In the genomic region with DNA sequence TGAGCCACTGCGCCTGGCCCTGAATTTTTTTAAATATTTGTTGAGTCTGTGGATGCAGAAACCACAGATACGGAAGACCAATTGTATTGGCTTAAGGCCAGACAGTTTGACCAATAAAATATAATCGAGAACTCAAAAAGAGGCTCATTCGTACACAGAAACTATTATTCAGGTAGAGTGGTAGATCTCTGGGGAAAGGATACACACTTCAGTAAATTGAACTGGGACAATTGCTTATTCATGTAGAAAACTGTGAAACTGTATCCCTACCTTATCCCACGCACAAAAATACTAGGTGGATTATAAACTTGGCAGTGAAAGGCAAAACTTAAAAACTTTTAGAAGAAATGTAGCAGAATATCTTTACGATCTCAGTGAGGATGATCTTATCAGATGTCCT, we compare ENCODE assay signal across 1 cellular context.
TF ChIP-seq lines count a peak whose summit lies in the region.

No MANE protein-coding gene starts in this region.

TF ChIP-seq in HEK293, 187 proteins besides CTCF, POLR2A, EP300 and RAD21 (continued from another document and continues in another):
- TF ChIP-seq, protein P1, sequence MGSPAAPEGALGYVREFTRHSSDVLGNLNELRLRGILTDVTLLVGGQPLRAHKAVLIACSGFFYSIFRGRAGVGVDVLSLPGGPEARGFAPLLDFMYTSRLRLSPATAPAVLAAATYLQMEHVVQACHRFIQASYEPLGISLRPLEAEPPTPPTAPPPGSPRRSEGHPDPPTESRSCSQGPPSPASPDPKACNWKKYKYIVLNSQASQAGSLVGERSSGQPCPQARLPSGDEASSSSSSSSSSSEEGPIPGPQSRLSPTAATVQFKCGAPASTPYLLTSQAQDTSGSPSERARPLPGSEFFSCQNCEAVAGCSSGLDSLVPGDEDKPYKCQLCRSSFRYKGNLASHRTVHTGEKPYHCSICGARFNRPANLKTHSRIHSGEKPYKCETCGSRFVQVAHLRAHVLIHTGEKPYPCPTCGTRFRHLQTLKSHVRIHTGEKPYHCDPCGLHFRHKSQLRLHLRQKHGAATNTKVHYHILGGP (tag by site-specific recombination; IDR thresholded peaks at IDR 0.05), result no peak
- TF ChIP-seq, protein P2, sequence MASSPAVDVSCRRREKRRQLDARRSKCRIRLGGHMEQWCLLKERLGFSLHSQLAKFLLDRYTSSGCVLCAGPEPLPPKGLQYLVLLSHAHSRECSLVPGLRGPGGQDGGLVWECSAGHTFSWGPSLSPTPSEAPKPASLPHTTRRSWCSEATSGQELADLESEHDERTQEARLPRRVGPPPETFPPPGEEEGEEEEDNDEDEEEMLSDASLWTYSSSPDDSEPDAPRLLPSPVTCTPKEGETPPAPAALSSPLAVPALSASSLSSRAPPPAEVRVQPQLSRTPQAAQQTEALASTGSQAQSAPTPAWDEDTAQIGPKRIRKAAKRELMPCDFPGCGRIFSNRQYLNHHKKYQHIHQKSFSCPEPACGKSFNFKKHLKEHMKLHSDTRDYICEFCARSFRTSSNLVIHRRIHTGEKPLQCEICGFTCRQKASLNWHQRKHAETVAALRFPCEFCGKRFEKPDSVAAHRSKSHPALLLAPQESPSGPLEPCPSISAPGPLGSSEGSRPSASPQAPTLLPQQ (tag by site-specific recombination; IDR thresholded peaks at IDR 0.05), result no peak
- TF ChIP-seq GLIS1 (tag by site-specific recombination; IDR thresholded peaks at IDR 0.05), result 0 out of 2 replicates have a peak, but pooled peaks have one; percentile 27
- TF ChIP-seq, protein P3, sequence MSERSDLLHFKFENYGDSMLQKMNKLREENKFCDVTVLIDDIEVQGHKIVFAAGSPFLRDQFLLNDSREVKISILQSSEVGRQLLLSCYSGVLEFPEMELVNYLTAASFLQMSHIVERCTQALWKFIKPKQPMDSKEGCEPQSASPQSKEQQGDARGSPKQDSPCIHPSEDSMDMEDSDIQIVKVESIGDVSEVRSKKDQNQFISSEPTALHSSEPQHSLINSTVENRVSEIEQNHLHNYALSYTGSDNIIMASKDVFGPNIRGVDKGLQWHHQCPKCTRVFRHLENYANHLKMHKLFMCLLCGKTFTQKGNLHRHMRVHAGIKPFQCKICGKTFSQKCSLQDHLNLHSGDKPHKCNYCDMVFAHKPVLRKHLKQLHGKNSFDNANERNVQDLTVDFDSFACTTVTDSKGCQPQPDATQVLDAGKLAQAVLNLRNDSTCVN (tag by site-specific recombination; optimal IDR thresholded peaks at IDR 0.05), result no peak
- TF ChIP-seq, protein P4, sequence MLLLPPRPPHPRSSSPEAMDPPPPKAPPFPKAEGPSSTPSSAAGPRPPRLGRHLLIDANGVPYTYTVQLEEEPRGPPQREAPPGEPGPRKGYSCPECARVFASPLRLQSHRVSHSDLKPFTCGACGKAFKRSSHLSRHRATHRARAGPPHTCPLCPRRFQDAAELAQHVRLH (tag by site-specific recombination; IDR thresholded peaks at IDR 0.05), result peak; percentile 69; the same call in 1 of the 2 replicates
- TF ChIP-seq, protein P5, sequence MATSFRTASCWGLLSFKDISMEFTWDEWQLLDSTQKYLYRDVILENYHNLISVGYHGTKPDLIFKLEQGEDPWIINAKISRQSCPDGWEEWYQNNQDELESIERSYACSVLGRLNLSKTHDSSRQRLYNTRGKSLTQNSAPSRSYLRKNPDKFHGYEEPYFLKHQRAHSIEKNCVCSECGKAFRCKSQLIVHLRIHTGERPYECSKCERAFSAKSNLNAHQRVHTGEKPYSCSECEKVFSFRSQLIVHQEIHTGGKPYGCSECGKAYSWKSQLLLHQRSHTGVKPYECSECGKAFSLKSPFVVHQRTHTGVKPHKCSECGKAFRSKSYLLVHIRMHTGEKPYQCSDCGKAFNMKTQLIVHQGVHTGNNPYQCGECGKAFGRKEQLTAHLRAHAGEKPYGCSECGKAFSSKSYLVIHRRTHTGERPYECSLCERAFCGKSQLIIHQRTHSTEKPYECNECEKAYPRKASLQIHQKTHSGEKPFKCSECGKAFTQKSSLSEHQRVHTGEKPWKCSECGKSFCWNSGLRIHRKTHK (tag by site-specific recombination; IDR thresholded peaks at IDR 0.05), result no peak
- no peak for TF ChIP-seq SCRT2 (tag by site-specific recombination; IDR thresholded peaks at IDR 0.05)
- TF ChIP-seq, protein P6, sequence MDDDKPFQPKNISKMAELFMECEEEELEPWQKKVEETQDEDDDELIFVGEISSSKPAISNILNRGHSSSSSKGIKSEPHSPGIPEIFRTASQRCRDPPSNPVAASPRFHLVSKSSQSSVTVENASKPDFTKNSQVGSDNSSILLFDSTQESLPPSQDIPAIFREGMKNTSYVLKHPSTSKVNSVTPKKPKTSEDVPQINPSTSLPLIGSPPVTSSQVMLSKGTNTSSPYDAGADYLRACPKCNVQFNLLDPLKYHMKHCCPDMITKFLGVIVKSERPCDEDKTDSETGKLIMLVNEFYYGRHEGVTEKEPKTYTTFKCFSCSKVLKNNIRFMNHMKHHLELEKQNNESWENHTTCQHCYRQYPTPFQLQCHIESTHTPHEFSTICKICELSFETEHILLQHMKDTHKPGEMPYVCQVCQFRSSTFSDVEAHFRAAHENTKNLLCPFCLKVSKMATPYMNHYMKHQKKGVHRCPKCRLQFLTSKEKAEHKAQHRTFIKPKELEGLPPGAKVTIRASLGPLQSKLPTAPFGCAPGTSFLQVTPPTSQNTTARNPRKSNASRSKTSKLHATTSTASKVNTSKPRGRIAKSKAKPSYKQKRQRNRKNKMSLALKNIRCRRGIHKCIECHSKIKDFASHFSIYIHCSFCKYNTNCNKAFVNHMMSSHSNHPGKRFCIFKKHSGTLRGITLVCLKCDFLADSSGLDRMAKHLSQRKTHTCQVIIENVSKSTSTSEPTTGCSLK (tag by site-specific recombination; IDR thresholded peaks at IDR 0.05), result no peak
- TF ChIP-seq, protein P7, sequence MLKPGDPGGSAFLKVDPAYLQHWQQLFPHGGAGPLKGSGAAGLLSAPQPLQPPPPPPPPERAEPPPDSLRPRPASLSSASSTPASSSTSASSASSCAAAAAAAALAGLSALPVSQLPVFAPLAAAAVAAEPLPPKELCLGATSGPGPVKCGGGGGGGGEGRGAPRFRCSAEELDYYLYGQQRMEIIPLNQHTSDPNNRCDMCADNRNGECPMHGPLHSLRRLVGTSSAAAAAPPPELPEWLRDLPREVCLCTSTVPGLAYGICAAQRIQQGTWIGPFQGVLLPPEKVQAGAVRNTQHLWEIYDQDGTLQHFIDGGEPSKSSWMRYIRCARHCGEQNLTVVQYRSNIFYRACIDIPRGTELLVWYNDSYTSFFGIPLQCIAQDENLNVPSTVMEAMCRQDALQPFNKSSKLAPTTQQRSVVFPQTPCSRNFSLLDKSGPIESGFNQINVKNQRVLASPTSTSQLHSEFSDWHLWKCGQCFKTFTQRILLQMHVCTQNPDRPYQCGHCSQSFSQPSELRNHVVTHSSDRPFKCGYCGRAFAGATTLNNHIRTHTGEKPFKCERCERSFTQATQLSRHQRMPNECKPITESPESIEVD (tag by site-specific recombination; IDR thresholded peaks at IDR 0.05), result peak; percentile 98
- TF ChIP-seq ZNF677 (tag by site-specific recombination; IDR thresholded peaks at IDR 0.05), result no peak
- TF ChIP-seq ZNF416 (tag by site-specific recombination; IDR thresholded peaks at IDR 0.05), result no peak
- TF ChIP-seq ZNF354C (tag by site-specific recombination; IDR thresholded peaks at IDR 0.05; ENCODE audit: borderline replicate concordance, low read depth), result no peak
- TF ChIP-seq ZNF112 (tag by site-specific recombination; IDR thresholded peaks at IDR 0.05), result no peak
- TF ChIP-seq, protein P8, sequence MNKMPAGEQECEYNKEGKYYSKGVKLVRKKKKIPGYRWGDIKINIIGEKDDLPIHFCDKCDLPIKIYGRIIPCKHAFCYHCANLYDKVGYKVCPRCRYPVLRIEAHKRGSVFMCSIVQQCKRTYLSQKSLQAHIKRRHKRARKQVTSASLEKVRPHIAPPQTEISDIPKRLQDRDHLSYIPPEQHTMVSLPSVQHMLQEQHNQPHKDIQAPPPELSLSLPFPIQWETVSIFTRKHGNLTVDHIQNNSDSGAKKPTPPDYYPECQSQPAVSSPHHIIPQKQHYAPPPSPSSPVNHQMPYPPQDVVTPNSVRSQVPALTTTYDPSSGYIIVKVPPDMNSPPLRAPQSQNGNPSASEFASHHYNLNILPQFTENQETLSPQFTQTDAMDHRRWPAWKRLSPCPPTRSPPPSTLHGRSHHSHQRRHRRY (tag by site-specific recombination; IDR thresholded peaks at IDR 0.05), result no peak
- TF ChIP-seq, protein P9, sequence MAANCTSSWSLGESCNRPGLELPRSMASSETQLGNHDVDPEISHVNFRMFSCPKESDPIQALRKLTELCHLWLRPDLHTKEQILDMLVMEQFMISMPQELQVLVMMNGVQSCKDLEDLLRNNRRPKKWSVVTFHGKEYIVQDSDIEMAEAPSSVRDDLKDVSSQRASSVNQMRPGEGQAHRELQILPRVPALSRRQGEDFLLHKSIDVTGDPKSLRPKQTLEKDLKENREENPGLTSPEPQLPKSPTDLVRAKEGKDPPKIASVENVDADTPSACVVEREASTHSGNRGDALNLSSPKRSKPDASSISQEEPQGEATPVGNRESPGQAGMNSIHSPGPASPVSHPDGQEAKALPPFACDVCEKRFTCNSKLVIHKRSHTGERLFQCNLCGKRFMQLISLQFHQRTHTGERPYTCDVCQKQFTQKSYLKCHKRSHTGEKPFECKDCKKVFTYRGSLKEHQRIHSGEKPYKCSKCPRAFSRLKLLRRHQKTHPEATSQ (tag by site-specific recombination; IDR thresholded peaks at IDR 0.05), result no peak
- no peak for TF ChIP-seq ZNF76 (tag by site-specific recombination; IDR thresholded peaks at IDR 0.05; ENCODE audit: borderline replicate concordance, low read depth)
- TF ChIP-seq ZNF341 (tag by site-specific recombination; IDR thresholded peaks at IDR 0.05; ENCODE audit: low read depth), result no peak
- no peak for TF ChIP-seq ZNF670 (tag by site-specific recombination; IDR thresholded peaks at IDR 0.05; ENCODE audit: low read depth)
- TF ChIP-seq ZNF510 (tag by site-specific recombination; IDR thresholded peaks at IDR 0.05; ENCODE audit: insufficient replicate concordance), result no peak
- TF ChIP-seq ZNF155 (tag by site-specific recombination; IDR thresholded peaks at IDR 0.05), result no peak
- TF ChIP-seq KLF7 (tag by site-specific recombination; IDR thresholded peaks at IDR 0.05; ENCODE audit: borderline replicate concordance), result no peak; the same call in 1 of the 2 replicates
- TF ChIP-seq, protein P10, sequence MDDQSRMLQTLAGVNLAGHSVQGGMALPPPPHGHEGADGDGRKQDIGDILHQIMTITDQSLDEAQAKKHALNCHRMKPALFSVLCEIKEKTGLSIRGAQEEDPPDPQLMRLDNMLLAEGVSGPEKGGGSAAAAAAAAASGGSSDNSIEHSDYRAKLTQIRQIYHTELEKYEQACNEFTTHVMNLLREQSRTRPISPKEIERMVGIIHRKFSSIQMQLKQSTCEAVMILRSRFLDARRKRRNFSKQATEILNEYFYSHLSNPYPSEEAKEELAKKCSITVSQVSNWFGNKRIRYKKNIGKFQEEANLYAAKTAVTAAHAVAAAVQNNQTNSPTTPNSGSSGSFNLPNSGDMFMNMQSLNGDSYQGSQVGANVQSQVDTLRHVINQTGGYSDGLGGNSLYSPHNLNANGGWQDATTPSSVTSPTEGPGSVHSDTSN (CRISPR knock-in tag; IDR thresholded peaks at IDR 0.05), result no peak
- TF ChIP-seq ZNF423 (tag by site-specific recombination; IDR thresholded peaks at IDR 0.05), result no peak
- TF ChIP-seq ZNF600 (tag by site-specific recombination; IDR thresholded peaks at IDR 0.05), result no peak
- TF ChIP-seq, protein P11, sequence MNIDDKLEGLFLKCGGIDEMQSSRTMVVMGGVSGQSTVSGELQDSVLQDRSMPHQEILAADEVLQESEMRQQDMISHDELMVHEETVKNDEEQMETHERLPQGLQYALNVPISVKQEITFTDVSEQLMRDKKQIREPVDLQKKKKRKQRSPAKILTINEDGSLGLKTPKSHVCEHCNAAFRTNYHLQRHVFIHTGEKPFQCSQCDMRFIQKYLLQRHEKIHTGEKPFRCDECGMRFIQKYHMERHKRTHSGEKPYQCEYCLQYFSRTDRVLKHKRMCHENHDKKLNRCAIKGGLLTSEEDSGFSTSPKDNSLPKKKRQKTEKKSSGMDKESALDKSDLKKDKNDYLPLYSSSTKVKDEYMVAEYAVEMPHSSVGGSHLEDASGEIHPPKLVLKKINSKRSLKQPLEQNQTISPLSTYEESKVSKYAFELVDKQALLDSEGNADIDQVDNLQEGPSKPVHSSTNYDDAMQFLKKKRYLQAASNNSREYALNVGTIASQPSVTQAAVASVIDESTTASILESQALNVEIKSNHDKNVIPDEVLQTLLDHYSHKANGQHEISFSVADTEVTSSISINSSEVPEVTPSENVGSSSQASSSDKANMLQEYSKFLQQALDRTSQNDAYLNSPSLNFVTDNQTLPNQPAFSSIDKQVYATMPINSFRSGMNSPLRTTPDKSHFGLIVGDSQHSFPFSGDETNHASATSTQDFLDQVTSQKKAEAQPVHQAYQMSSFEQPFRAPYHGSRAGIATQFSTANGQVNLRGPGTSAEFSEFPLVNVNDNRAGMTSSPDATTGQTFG (tag by site-specific recombination; IDR thresholded peaks at IDR 0.05; ENCODE audit: borderline replicate concordance), result no peak
- TF ChIP-seq ZNF202 (tag by site-specific recombination; IDR thresholded peaks at IDR 0.05; ENCODE audit: borderline replicate concordance), result no peak
- TF ChIP-seq OVOL3 (tag by site-specific recombination; IDR thresholded peaks at IDR 0.05), result peak; percentile 77; the same call in 1 of the 2 replicates
- no peak for TF ChIP-seq TRIM28 (IDR thresholded peaks at IDR 0.05; ENCODE audit: borderline replicate concordance, low read length)
- TF ChIP-seq GLI2 (tag by site-specific recombination; IDR thresholded peaks at IDR 0.05; ENCODE audit: borderline replicate concordance, low read depth), result no peak
- TF ChIP-seq, protein P12, sequence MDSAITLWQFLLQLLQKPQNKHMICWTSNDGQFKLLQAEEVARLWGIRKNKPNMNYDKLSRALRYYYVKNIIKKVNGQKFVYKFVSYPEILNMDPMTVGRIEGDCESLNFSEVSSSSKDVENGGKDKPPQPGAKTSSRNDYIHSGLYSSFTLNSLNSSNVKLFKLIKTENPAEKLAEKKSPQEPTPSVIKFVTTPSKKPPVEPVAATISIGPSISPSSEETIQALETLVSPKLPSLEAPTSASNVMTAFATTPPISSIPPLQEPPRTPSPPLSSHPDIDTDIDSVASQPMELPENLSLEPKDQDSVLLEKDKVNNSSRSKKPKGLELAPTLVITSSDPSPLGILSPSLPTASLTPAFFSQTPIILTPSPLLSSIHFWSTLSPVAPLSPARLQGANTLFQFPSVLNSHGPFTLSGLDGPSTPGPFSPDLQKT (IDR thresholded peaks at IDR 0.05; ENCODE audit: borderline replicate concordance, low read depth, low read length), result no peak
- no peak for TF ChIP-seq ZNF140 (tag by site-specific recombination; IDR thresholded peaks at IDR 0.05)
- 0 out of 2 replicates have a peak, but pooled peaks have one; percentile 16 for TF ChIP-seq SP7 (tag by site-specific recombination; IDR thresholded peaks at IDR 0.05)
- no peak for TF ChIP-seq ZNF514 (tag by site-specific recombination; IDR thresholded peaks at IDR 0.05)
- TF ChIP-seq WT1 (tag by site-specific recombination; IDR thresholded peaks at IDR 0.05), result peak; percentile 34; the same call in 1 of the 2 replicates
- no peak for TF ChIP-seq ZBTB48 (tag by site-specific recombination; IDR thresholded peaks at IDR 0.05)
- TF ChIP-seq SCRT1 (tag by site-specific recombination; IDR thresholded peaks at IDR 0.05; ENCODE audit: borderline replicate concordance), result peak; percentile 42; the same call in 1 of the 2 replicates
- TF ChIP-seq ZNF302 (tag by site-specific recombination; IDR thresholded peaks at IDR 0.05; ENCODE audit: low read depth), result no peak
- TF ChIP-seq HOXD13 (CRISPR knock-in tag; IDR thresholded peaks at IDR 0.05; ENCODE audit: borderline replicate concordance), result no peak
- no peak for TF ChIP-seq ZNF624 (tag by site-specific recombination; IDR thresholded peaks at IDR 0.05)
- no peak for TF ChIP-seq ZNF266 (tag by site-specific recombination; IDR thresholded peaks at IDR 0.05; ENCODE audit: low read depth)
- TF ChIP-seq ZBTB8A (tag by site-specific recombination; IDR thresholded peaks at IDR 0.05), result no peak
- no peak for TF ChIP-seq ZNF433 (tag by site-specific recombination; IDR thresholded peaks at IDR 0.05; ENCODE audit: low read depth)
